In genomic region chr5:93874491-93874890, GRCh38 we compare ENCODE assay signal across 11 cellular contexts.
DNase-seq lines count a peak whose midpoint lies in the region; ATAC-seq and TF ChIP-seq lines count a peak whose summit lies in the region.
"Had no signal": no experiment of that assay in that cellular context is flagged by ENCODE, and none has a peak within 500 bp of the region (broad histone marks: within the 10 kb centered on the region; RNA-seq: fewer than 3 reads in every experiment).

No MANE protein-coding gene starts in this region.

- no peaks in the 10 kb centered on the region for H3K27me3 ChIP-seq in smooth muscle cell (ENCODE audit: low read depth)
- H3K27me3 ChIP-seq in SJCRH30, result no peaks in the 10 kb centered on the region

- H3K4me1 ChIP-seq in smooth muscle cell (ENCODE audit: low read depth), result no peaks in the 10 kb centered on the region
- no peaks in the 10 kb centered on the region for H3K4me1 ChIP-seq in SJCRH30

- H2AFZ ChIP-seq in smooth muscle cell (ENCODE audit: low read depth), result no peak overlapping the region

- ATAC-seq in GM18499 (IDR thresholded peaks at IDR 0.05; ENCODE audit: insufficient read depth, unreplicated experiment) (peak; percentile 41), GM19463 (IDR thresholded peaks at IDR 0.05; ENCODE audit: unreplicated experiment) (peak; percentile 70), HG02885 (IDR thresholded peaks at IDR 0.05; ENCODE audit: poor library complexity, unreplicated experiment) (peak; percentile 68)

- no peaks in the 10 kb centered on the region for H3K79me2 ChIP-seq in smooth muscle cell (ENCODE audit: low read depth)

- H3K4me3 ChIP-seq in smooth muscle cell, result no peak overlapping the region
- H3K4me3 ChIP-seq in SJCRH30, result no peak overlapping the region

- no peak for TF ChIP-seq CTCF in smooth muscle cell (IDR thresholded peaks at IDR 0.05; ENCODE audit: borderline replicate concordance, insufficient read depth, poor library complexity, severe bottlenecking)

- no peaks in the 10 kb centered on the region for H4K20me1 ChIP-seq in smooth muscle cell (ENCODE audit: low read depth)

- no peaks in the 10 kb centered on the region for H3F3A ChIP-seq in smooth muscle cell (ENCODE audit: low read depth)

- H3K4me2 ChIP-seq in smooth muscle cell, result no peak overlapping the region

- H3K27ac ChIP-seq in smooth muscle cell (ENCODE audit: low read depth) (no peak overlapping the region), SJCRH30 (no peak overlapping the region)
- H3K27ac ChIP-seq: VCaP had no signal

- peak; percentile 5 for DNase-seq in M059J (ENCODE audit: low read depth)
- DNase-seq in smooth muscle cell (lab: John Stamatoyannopoulos, UW; ENCODE audit: unreplicated experiment), result no peak
- no peak for DNase-seq in SJCRH30
- DNase-seq in DMS53 treated with DMSO at 0.1 percent for 48 hours (lab: John Stamatoyannopoulos, UW; ENCODE audit: unreplicated experiment), result no peak
- no peak for DNase-seq in cerebellum (ENCODE audit: low spot score)
- DNase-seq: NCI-H2107, RPMI8226 had no signal

- H3K9ac ChIP-seq in smooth muscle cell (ENCODE audit: low read depth), result no peak overlapping the region

- no peaks in the 10 kb centered on the region for H3K36me3 ChIP-seq in smooth muscle cell (ENCODE audit: low read depth)
- no peaks in the 10 kb centered on the region for H3K36me3 ChIP-seq in SJCRH30

- H3K9me3 ChIP-seq in smooth muscle cell (replicated peaks; ENCODE audit: low read depth) (no peaks in the 10 kb centered on the region), SJCRH30 (replicated peaks) (no peaks in the 10 kb centered on the region)
